Comparison of ENCODE assay signal across 8 cellular contexts in the genomic region with DNA sequence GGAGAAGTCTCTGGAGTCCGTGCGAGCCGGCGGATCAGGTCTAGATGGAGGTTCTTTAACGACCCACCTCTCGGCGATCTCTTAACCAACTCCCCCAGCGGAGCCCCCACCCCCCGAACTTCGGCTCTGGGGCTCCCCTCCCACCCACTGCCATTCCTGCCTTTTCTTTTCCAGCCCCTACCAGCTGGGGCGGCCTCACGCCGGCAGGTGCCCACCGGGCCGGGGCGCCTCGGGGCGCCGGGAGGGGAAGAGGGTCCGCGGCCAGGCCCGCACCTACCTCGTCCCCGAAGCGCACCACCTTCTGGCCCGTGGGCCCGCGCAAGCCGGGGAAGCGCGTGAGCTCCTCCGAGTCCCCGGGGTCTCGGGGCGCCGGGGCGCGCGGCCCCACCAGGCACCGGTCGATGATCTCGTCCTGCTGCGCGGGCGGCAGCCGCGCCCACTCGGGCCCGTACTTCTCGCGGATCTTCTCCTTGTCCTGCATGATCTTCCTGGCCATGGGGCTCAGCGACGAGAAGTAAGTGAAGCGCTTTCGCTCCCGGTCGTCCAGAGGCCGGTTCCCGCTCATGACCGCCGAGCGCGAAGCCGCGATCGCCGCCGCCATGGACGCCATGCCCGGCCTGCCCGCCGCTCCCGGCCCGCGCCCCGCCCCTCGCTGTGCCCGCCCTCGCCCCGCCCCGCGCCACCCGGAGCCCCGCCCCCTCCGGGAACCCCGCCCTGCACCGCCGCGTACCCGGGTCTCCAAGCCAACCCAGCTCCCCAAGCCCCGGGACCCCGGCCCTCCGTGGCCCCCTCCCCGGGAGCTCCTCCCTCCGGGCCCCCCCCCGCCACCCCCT. TPM values are rescaled to one million over a fixed set of nuclear protein-coding genes. Genes with fewer than 3 reads are reported as not detected.
A peak's percentile ranks its signal among the peaks of the same experiment; 100 is the strongest.
DNase-seq lines count a peak whose midpoint lies in the region; ATAC-seq and TF ChIP-seq lines count a peak whose summit lies in the region.

A gene with protein sequence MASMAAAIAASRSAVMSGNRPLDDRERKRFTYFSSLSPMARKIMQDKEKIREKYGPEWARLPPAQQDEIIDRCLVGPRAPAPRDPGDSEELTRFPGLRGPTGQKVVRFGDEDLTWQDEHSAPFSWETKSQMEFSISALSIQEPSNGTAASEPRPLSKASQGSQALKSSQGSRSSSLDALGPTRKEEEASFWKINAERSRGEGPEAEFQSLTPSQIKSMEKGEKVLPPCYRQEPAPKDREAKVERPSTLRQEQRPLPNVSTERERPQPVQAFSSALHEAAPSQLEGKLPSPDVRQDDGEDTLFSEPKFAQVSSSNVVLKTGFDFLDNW (minus strand): TSS at position 619 of the 833 bp plus-strand sequence. CDS start 9 bp downstream, at position 610.

- ATAC-seq in GM19455 (IDR thresholded peaks at IDR 0.05; ENCODE audit: unreplicated experiment) = peak; percentile 79

- H3K27ac ChIP-seq in CD8-positive, alpha-beta memory T cell (ENCODE audit: low read depth, low read length) = peak within 1 kb of the TSS; percentile 18
- H3K27ac ChIP-seq in ovary = peak within 1 kb of the TSS; percentile 54 to 69
- peak within 1 kb of the TSS; percentile 46 for H3K27ac ChIP-seq in thymus (ENCODE audit: low read depth)

- peak within 1 kb of the TSS; percentile 83 to 96 (median 90) for H3K4me3 Mint-ChIP-seq in CD8-positive, alpha-beta memory T cell
- peak within 1 kb of the TSS; percentile 80 for H3K4me3 Mint-ChIP-seq in activated naive CD4-positive, alpha-beta T cell treated with anti-CD3 and anti-CD28 coated beads, Interleukin-2, amount 10 ng/mL, durations not matched to agents 7 days and 5 days
- peak within 1 kb of the TSS; percentile 95 for H3K4me3 Mint-ChIP-seq in glutamatergic neuron (ENCODE audit: unreplicated experiment)

- H3K27ac Mint-ChIP-seq in CD8-positive, alpha-beta memory T cell = peak within 1 kb of the TSS in 6 of 8 donors; percentile 32 to 94 (median 78)
- no peak within 1 kb of the TSS for H3K27ac Mint-ChIP-seq in activated naive CD4-positive, alpha-beta T cell treated with anti-CD3 and anti-CD28 coated beads, Interleukin-2, amount 10 ng/mL, durations not matched to agents 7 days and 5 days
- peak within 1 kb of the TSS; percentile 55 for H3K27ac Mint-ChIP-seq in glutamatergic neuron (ENCODE audit: unreplicated experiment)

- no peaks in the 10 kb centered on the region for H3K36me3 ChIP-seq in CD8-positive, alpha-beta memory T cell (ENCODE audit: insufficient read depth, low read length)
- H3K36me3 ChIP-seq in ovary = no peaks in the 10 kb centered on the region
- no peaks in the 10 kb centered on the region for H3K36me3 ChIP-seq in thymus (ENCODE audit: control insufficient read depth, insufficient read depth)

- H3K4me3 ChIP-seq in CD8-positive, alpha-beta memory T cell (ENCODE audit: low read length) = peak within 1 kb of the TSS; percentile 68
- H3K4me3 ChIP-seq in ovary = peak within 1 kb of the TSS; percentile 90
- peak within 1 kb of the TSS; percentile 87 for H3K4me3 ChIP-seq in thymus (ENCODE audit: low read length)

- TF ChIP-seq POLR2A in Raji (IDR thresholded peaks at IDR 0.05; ENCODE audit: insufficient read depth, low read depth, low read length) = peak; percentile 73
- TF ChIP-seq POLR2A in ovary (IDR thresholded peaks at IDR 0.05) = peak; percentile 47

- POLR2A ChIA-PET in CD8-positive, alpha-beta memory T cell (lab: Charles Lee) = no interaction called here

- H3K9me3 ChIP-seq in CD8-positive, alpha-beta memory T cell (ENCODE audit: low read length) = no peaks in the 10 kb centered on the region
- no peaks in the 10 kb centered on the region for H3K9me3 ChIP-seq in ovary
- H3K9me3 ChIP-seq in thymus (ENCODE audit: control insufficient read depth) = no peaks in the 10 kb centered on the region

- peaks cover 0 to 5% (median 3%) of the 10 kb centered on the region in 3 donors for H3K36me3 Mint-ChIP-seq in CD8-positive, alpha-beta memory T cell
- H3K36me3 Mint-ChIP-seq in activated naive CD4-positive, alpha-beta T cell treated with anti-CD3 and anti-CD28 coated beads, Interleukin-2, amount 10 ng/mL, durations not matched to agents 7 days and 5 days = no peaks in the 10 kb centered on the region
- H3K36me3 Mint-ChIP-seq in glutamatergic neuron (ENCODE audit: unreplicated experiment) = peaks cover 4% of the 10 kb centered on the region

- H3K9me3 Mint-ChIP-seq in CD8-positive, alpha-beta memory T cell = no peaks in the 10 kb centered on the region
- H3K9me3 Mint-ChIP-seq in activated naive CD4-positive, alpha-beta T cell treated with anti-CD3 and anti-CD28 coated beads, Interleukin-2, amount 10 ng/mL, durations not matched to agents 7 days and 5 days = no peaks in the 10 kb centered on the region
- H3K9me3 Mint-ChIP-seq in glutamatergic neuron (ENCODE audit: unreplicated experiment) = peaks cover 2% of the 10 kb centered on the region

- no peak for TF ChIP-seq EP300 in ovary (IDR thresholded peaks at IDR 0.05)

- H3K27me3 ChIP-seq in CD8-positive, alpha-beta memory T cell (ENCODE audit: insufficient read depth, low read length, poor library complexity, severe bottlenecking) = no peaks in the 10 kb centered on the region
- H3K27me3 ChIP-seq in ovary (no peaks in the 10 kb centered on the region), thymus (ENCODE audit: control insufficient read depth, insufficient read depth) (peaks cover 17% of the 10 kb centered on the region)

- no peak for TF ChIP-seq CTCF in glutamatergic neuron (IDR thresholded peaks at IDR 0.05; ENCODE audit: partially characterized antibody, unreplicated experiment)
- TF ChIP-seq CTCF in ovary (IDR thresholded peaks at IDR 0.05) = no peak

- H3K4me1 ChIP-seq in CD8-positive, alpha-beta memory T cell (ENCODE audit: insufficient read depth, low read length) = peaks cover 13% of the 10 kb centered on the region
- H3K4me1 ChIP-seq in ovary (ENCODE audit: insufficient read depth) = peaks cover 26% of the 10 kb centered on the region
- H3K4me1 ChIP-seq in thymus (ENCODE audit: control insufficient read depth, insufficient read depth, low read length) = peaks cover 12% of the 10 kb centered on the region

- intact Hi-C loops in ovary (cut with DNase I) = loop anchor here in 1 of 4 donors (10.0 kb wide), 1 partner anchor 63 kb away; no protein-coding TSS in a partner anchor

- CTCF ChIA-PET in CD8-positive, alpha-beta memory T cell (lab: Charles Lee) = interaction anchor here (0.6 to 1.9 kb wide), 4 partner anchors 9 to 111 kb away, joined by 3 to 4 read pairs (median 3); a partner anchor contains a TSS
- CTCF ChIA-PET in activated naive CD4-positive, alpha-beta T cell treated with anti-CD3 and anti-CD28 coated beads, Interleukin-2, amount 10 ng/mL, durations not matched to agents 7 days and 5 days (lab: Charles Lee) = no interaction called here

- H3K4me1 Mint-ChIP-seq in CD8-positive, alpha-beta memory T cell = peaks cover 11 to 26% (median 14%) of the 10 kb centered on the region in 3 donors
- peaks cover 19% of the 10 kb centered on the region for H3K4me1 Mint-ChIP-seq in activated naive CD4-positive, alpha-beta T cell treated with anti-CD3 and anti-CD28 coated beads, Interleukin-2, amount 10 ng/mL, durations not matched to agents 7 days and 5 days
- H3K4me1 Mint-ChIP-seq in glutamatergic neuron (ENCODE audit: low read depth, unreplicated experiment) = peaks cover 32% of the 10 kb centered on the region

- WGBS in ovary, 3 donors = 0 to 1% (median 0%) methylated on average over 52 to 96 of the region's 96 CpGs
- WGBS in thymus = under 1% methylated on average over 96 of the region's 96 CpGs

- DNase-seq in CD8-positive, alpha-beta memory T cell = peak; percentile 65 to 80 (median 67)
- DNase-seq in HK-2 (ENCODE audit: unreplicated experiment) (peak; percentile 93), glutamatergic neuron (peak; percentile 89), ovary (peak; percentile 70 to 88 (median 85))
- DNase-seq in activated naive CD4-positive, alpha-beta T cell treated with anti-CD3 and anti-CD28 coated beads, Interleukin-2, amount 10 ng/mL, durations not matched to agents 7 days and 5 days = peak; percentile 81

- peaks cover 17 to 23% of the 10 kb centered on the region in 2 donors for H3K27me3 Mint-ChIP-seq in CD8-positive, alpha-beta memory T cell
- peaks cover 59% of the 10 kb centered on the region for H3K27me3 Mint-ChIP-seq in activated naive CD4-positive, alpha-beta T cell treated with anti-CD3 and anti-CD28 coated beads, Interleukin-2, amount 10 ng/mL, durations not matched to agents 7 days and 5 days
- peaks cover 2% of the 10 kb centered on the region for H3K27me3 Mint-ChIP-seq in glutamatergic neuron (ENCODE audit: unreplicated experiment)

RNA-seq across cellular contexts. Expression of the gene that starts here (rescaled TPM):
- 1 to 10 TPM; 5.7 to 7.2 TPM for total RNA-seq in CD8-positive, alpha-beta memory T cell
- 5.9 TPM for polyA plus RNA-seq in CD8-positive, alpha-beta memory T cell
- total RNA-seq in glutamatergic neuron (ENCODE audit: unreplicated experiment) = 27.3 TPM
- total RNA-seq in ovary = 10 to 100 TPM; 36.7 to 60.8 (median 43.4) TPM
- polyA plus RNA-seq in ovary = 10 to 100 TPM; 34.0 to 58.3 TPM
- polyA plus RNA-seq in thymus = 14.2 TPM

Comparison
In these comparisons a context has a peak if more than half of its experiments do, and no peak if none do; other contexts are left out.
1. Peak in every context shown above with its lines: DNase-seq, ATAC-seq, H3K4me3 ChIP-seq and H3K27ac ChIP-seq.